8 cellular contexts compared by ENCODE assay signal in the genomic region with DNA sequence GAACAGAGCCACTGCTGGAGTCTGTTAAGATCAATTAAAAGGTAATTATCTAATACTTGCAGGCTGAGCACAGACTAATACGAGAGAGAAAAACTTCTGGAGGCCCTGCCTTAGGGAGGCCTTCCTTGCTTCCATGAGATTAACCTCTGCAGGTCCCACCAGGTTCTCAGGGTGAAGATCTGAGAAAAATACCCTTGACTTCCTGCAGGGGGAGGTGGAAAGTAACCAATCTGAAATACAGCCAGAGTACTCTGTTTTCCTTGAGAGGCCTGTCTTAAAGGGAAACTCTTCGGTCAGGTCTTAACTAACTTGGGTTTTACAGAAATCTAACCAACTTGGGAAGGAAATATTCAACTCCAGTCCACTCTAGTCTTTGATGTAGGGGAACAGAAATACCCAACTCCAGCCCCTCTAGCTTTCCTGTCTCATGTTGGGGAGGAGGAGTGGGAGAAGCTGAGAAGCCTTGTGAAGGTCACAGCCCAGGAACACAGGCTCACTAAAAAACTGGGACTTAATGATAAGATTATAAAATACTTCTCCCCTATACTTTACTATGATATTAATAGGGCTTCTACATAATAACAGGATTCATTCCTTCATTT.
A peak's percentile ranks its signal among the peaks of the same experiment; 100 is the strongest.
DNase-seq lines count a peak whose midpoint lies in the region; ATAC-seq, FAIRE-seq and TF ChIP-seq lines count a peak whose summit lies in the region.

No MANE protein-coding gene starts in this region.

- no peaks in the 10 kb centered on the region for H3K9me2 ChIP-seq in GM23248 (ENCODE audit: insufficient read depth)

- H3K27ac Mint-ChIP-seq in activated CD8-positive, alpha-beta T cell treated with anti-CD3 and anti-CD28 coated beads for 36 hours: no peak overlapping the region

- in situ Hi-C loops in GM23248 (cut with MboI): no loop called here

- no peaks in the 10 kb centered on the region for H4K20me1 ChIP-seq in GM23248 (ENCODE audit: insufficient read depth)

- H3K4me3 Mint-ChIP-seq in activated CD8-positive, alpha-beta T cell treated with anti-CD3 and anti-CD28 coated beads for 36 hours: no peak overlapping the region

- intact Hi-C loops in activated CD8-positive, alpha-beta T cell treated with anti-CD3 and anti-CD28 coated beads for 36 hours (cut with micrococcal nuclease): loop anchor here (10.0 kb wide), 1 partner anchor 266 kb away; no protein-coding TSS in a partner anchor

- H3K36me3 ChIP-seq in ACC112 (ENCODE audit: insufficient read depth, low read length) (peaks cover 4% of the 10 kb centered on the region), GM23248 (ENCODE audit: low read depth) (peaks cover 17% of the 10 kb centered on the region)

- DNase-seq in GDM1 (lab: John Stamatoyannopoulos, UW): peak; percentile 5
- DNase-seq in GM23248: peak; percentile 59
- DNase-seq in Jurkat, Clone E6-1 (ENCODE audit: low read depth, low spot score): peak; percentile 18
- DNase-seq in activated CD8-positive, alpha-beta T cell treated with anti-CD3 and anti-CD28 coated beads for 36 hours: peak; percentile 7
- DNase-seq in stimulated activated CD4-positive, alpha-beta T cell treated with anti-CD3 and anti-CD28 coated beads, Interleukin-4, amount 100 ng/mL, for 4 hours: no peak
- DNase-seq in stimulated activated CD8-positive, alpha-beta memory T cell treated with anti-CD3 and anti-CD28 coated beads, Interleukin-4, amount 100 ng/mL, for 48 hours: no peak

- H3F3A ChIP-seq in GM23248 (ENCODE audit: insufficient read depth): no peaks in the 10 kb centered on the region

- H3K9me3 Mint-ChIP-seq in activated CD8-positive, alpha-beta T cell treated with anti-CD3 and anti-CD28 coated beads for 36 hours: no peaks in the 10 kb centered on the region

- H3K4me1 Mint-ChIP-seq in activated CD8-positive, alpha-beta T cell treated with anti-CD3 and anti-CD28 coated beads for 36 hours (ENCODE audit: low read depth): no peaks in the 10 kb centered on the region

- H3K4me1 ChIP-seq in ACC112 (ENCODE audit: control insufficient read depth, insufficient read depth, low read length, unreplicated experiment): no peaks in the 10 kb centered on the region
- no peaks in the 10 kb centered on the region for H3K4me1 ChIP-seq in GM23248 (ENCODE audit: insufficient read depth)

- CTCF ChIA-PET in activated CD8-positive, alpha-beta T cell treated with anti-CD3 and anti-CD28 coated beads for 36 hours (lab: Charles Lee): interaction anchor here (0.7 to 1.7 kb wide), 9 partner anchors 10 to 89 kb away, joined by 3 to 4 read pairs (median 4); a partner anchor contains a TSS

- no peaks in the 10 kb centered on the region for H3K79me2 ChIP-seq in ACC112 (ENCODE audit: control insufficient read depth, insufficient read depth, low read length, unreplicated experiment)
- H3K79me2 ChIP-seq in GM23248 (ENCODE audit: insufficient read depth): no peaks in the 10 kb centered on the region

- no peak overlapping the region for H3K27ac ChIP-seq in ACC112 (ENCODE audit: low read depth, low read length)
- no peak overlapping the region for H3K27ac ChIP-seq in GM23248

- no peaks in the 10 kb centered on the region for H3K9me3 ChIP-seq in GM23248 (ENCODE audit: low read depth)

- peak; percentile 76 for FAIRE-seq in islet of Langerhans (lab: Jason Lieb, UNC)

- TF ChIP-seq CTCF in activated CD8-positive, alpha-beta T cell treated with anti-CD3 and anti-CD28 coated beads for 36 hours (IDR thresholded peaks at IDR 0.05): peak; percentile 60

- H3K4me2 ChIP-seq in GM23248 (ENCODE audit: unreplicated experiment): no peak overlapping the region

- peak overlapping the region; percentile 54 for H2AFZ ChIP-seq in ACC112 (ENCODE audit: low read length, unreplicated experiment)
- 0 out of 2 replicates have a peak overlapping the region, but pooled peaks have one; percentile 13 for H2AFZ ChIP-seq in GM23248

- no peaks in the 10 kb centered on the region for H3K27me3 Mint-ChIP-seq in activated CD8-positive, alpha-beta T cell treated with anti-CD3 and anti-CD28 coated beads for 36 hours

- 57 to 75% methylated on average over 2 of the region's 2 CpGs for WGBS in GM23248 (ENCODE audit: low coverage in 1 of 2, low lambda C conversion rate in 2 of 2, missing lambda C conversion rate in 2 of 2), 2 experiments

- POLR2A ChIA-PET in activated CD8-positive, alpha-beta T cell treated with anti-CD3 and anti-CD28 coated beads for 36 hours (lab: Charles Lee): no interaction called here

- no peak overlapping the region for H3K9ac ChIP-seq in GM23248

- H3K4me3 ChIP-seq in ACC112 (ENCODE audit: low read depth, low read length) (no peak overlapping the region), GM23248 (no peak overlapping the region)
- no peak overlapping the region for H3K4me3 ChIP-seq in Jurkat, Clone E6-1 (ENCODE audit: low read length)

- peaks cover 16% of the 10 kb centered on the region for H3K36me3 Mint-ChIP-seq in activated CD8-positive, alpha-beta T cell treated with anti-CD3 and anti-CD28 coated beads for 36 hours (ENCODE audit: low read depth)

- H3K27me3 ChIP-seq in ACC112 (ENCODE audit: insufficient read depth, low read length) (no peaks in the 10 kb centered on the region), GM23248 (replicated peaks; ENCODE audit: insufficient read depth) (no peaks in the 10 kb centered on the region)

- ATAC-seq in activated CD8-positive, alpha-beta T cell treated with anti-CD3 and anti-CD28 coated beads for 36 hours: peak; percentile 71

Comparison
In these comparisons a context has a peak if more than half of its experiments do, and no peak if none do; other contexts are left out.
1. DNase-seq: peak in GDM1 (single experiment), GM23248 (single experiment), Jurkat, Clone E6-1 (single experiment) and activated CD8-positive, alpha-beta T cell treated with anti-CD3 and anti-CD28 coated beads for 36 hours (single experiment); none in stimulated activated CD4-positive, alpha-beta T cell treated with anti-CD3 and anti-CD28 coated beads, Interleukin-4, amount 100 ng/mL, for 4 hours (0 of 2) and stimulated activated CD8-positive, alpha-beta memory T cell treated with anti-CD3 and anti-CD28 coated beads, Interleukin-4, amount 100 ng/mL, for 48 hours (single experiment).